Comparison of ENCODE assay signal across 26 cellular contexts in genomic region chr7:101205901-101206664, GRCh38. TPM values are rescaled to one million over a fixed set of nuclear protein-coding genes. Genes with fewer than 3 reads are reported as not detected.
"Had no signal": no experiment of that assay in that cellular context is flagged by ENCODE, and none has a peak within 500 bp of the region (broad histone marks: within the 10 kb centered on the region; RNA-seq: fewer than 3 reads in every experiment).

No MANE protein-coding gene starts in this region.

- H3K9me3 ChIP-seq: right atrium auricular region, tibial nerve, uterus had no signal

- H3K9me3 Mint-ChIP-seq: activated CD4-positive, alpha-beta T cell treated with anti-CD3 and anti-CD28 coated beads, Interleukin-2, amount 10 ng/mL, durations not matched to agents 24 days and 14 days; activated naive CD8-positive, alpha-beta T cell treated with anti-CD3 and anti-CD28 coated beads, Interleukin-2, amount 10 ng/mL, durations not matched to agents 7 days and 5 days; activated T-cell treated with anti-CD3 and anti-CD28 coated beads, Interleukin-2, amount 50 U/mL, for 4 hours; effector memory CD8-positive, alpha-beta T cell; nephron; stimulated activated naive CD8-positive, alpha-beta T cell treated with anti-CD3 and anti-CD28 coated beads, Interleukin-15, Interleukin-2, amounts not matched to agents 100 ng/mL and 50 ng/mL, for 24 hours had no signal

- ATAC-seq: activated T-cell treated with anti-CD3 and anti-CD28 coated beads, Interleukin-2, amount 50 U/mL, for 4 hours; effector memory CD8-positive, alpha-beta T cell; left lobe of liver had no signal

- H3K4me3 ChIP-seq: lung, right atrium auricular region, tibial nerve, uterus had no signal

- H3K4me1 Mint-ChIP-seq: nephron had no signal

- H3K27ac Mint-ChIP-seq: activated naive CD8-positive, alpha-beta T cell treated with anti-CD3 and anti-CD28 coated beads, Interleukin-2, amount 10 ng/mL, durations not matched to agents 7 days and 5 days; effector memory CD8-positive, alpha-beta T cell; nephron; progenitor cell of endocrine pancreas; stimulated activated naive CD8-positive, alpha-beta T cell treated with anti-CD3 and anti-CD28 coated beads, Interleukin-15, Interleukin-2, amounts not matched to agents 100 ng/mL and 50 ng/mL, for 24 hours had no signal

- H3K36me3 ChIP-seq: uterus had no signal

- H3K4me3 Mint-ChIP-seq: activated CD4-positive, alpha-beta T cell treated with anti-CD3 and anti-CD28 coated beads, Interleukin-2, amount 10 ng/mL, durations not matched to agents 24 days and 14 days; activated naive CD8-positive, alpha-beta T cell treated with anti-CD3 and anti-CD28 coated beads, Interleukin-2, amount 10 ng/mL, durations not matched to agents 7 days and 5 days; activated T-cell treated with anti-CD3 and anti-CD28 coated beads, Interleukin-2, amount 50 U/mL, for 4 hours; effector memory CD8-positive, alpha-beta T cell; nephron; stimulated activated naive CD8-positive, alpha-beta T cell treated with anti-CD3 and anti-CD28 coated beads, Interleukin-15, Interleukin-2, amounts not matched to agents 100 ng/mL and 50 ng/mL, for 24 hours had no signal

- DNase-seq: activated CD4-positive, alpha-beta T cell treated with anti-CD3 and anti-CD28 coated beads, Interleukin-2, amount 10 ng/mL, durations not matched to agents 24 days and 14 days; activated CD4-positive, CD25-positive, alpha-beta regulatory T cell; activated CD8-positive, alpha-beta memory T cell treated with anti-CD3 and anti-CD28 coated beads, Interleukin-2, amount 50 U/mL, for 4 hours; activated effector memory CD4-positive, alpha-beta T cell treated with Interleukin-2 at 50 U/mL for 16 hours; activated naive CD8-positive, alpha-beta T cell treated with anti-CD3 and anti-CD28 coated beads, Interleukin-2, amount 10 ng/mL, durations not matched to agents 7 days and 5 days; activated T-cell treated with anti-CD3 and anti-CD28 coated beads, Interleukin-2, amount 50 U/mL, for 4 hours; amygdala; effector memory CD8-positive, alpha-beta T cell; foreskin fibroblast; glutamatergic neuron; hypothalamus; midbrain; stimulated activated CD4-positive, alpha-beta T cell treated with anti-CD3 and anti-CD28 coated beads, Interleukin-2, amount 100 ng/mL, for 24 hours; uterus had no signal

- H3K27ac ChIP-seq: right atrium auricular region, tibial nerve, uterus had no signal

- FAIRE-seq: keratinocyte had no signal

RNA-seq across cellular contexts. Expression of gene MOGAT3, which starts 5.2 kb away (rescaled TPM):
- total RNA-seq: activated CD4-positive, alpha-beta T cell treated with anti-CD3 and anti-CD28 coated beads, Interleukin-2, amount 10 ng/mL, durations not matched to agents 24 days and 14 days; activated naive CD8-positive, alpha-beta T cell treated with anti-CD3 and anti-CD28 coated beads, Interleukin-2, amount 10 ng/mL, durations not matched to agents 7 days and 5 days; activated T-cell treated with anti-CD3 and anti-CD28 coated beads, Interleukin-2, amount 50 U/mL, for 4 hours; cardiac septum; dermis microvascular lymphatic vessel endothelial cell; lung; omental fat pad; progenitor cell of endocrine pancreas; right atrium auricular region; skeletal muscle tissue; tibial nerve; uterus had no signal
- polyA plus RNA-seq: keratinocyte, lung had no signal

RNA-seq across cellular contexts. Expression of gene NAT16, which starts 26.0 kb away (rescaled TPM):
- total RNA-seq: activated CD4-positive, alpha-beta T cell treated with anti-CD3 and anti-CD28 coated beads, Interleukin-2, amount 10 ng/mL, durations not matched to agents 24 days and 14 days; activated naive CD8-positive, alpha-beta T cell treated with anti-CD3 and anti-CD28 coated beads, Interleukin-2, amount 10 ng/mL, durations not matched to agents 7 days and 5 days; activated T-cell treated with anti-CD3 and anti-CD28 coated beads, Interleukin-2, amount 50 U/mL, for 4 hours; cardiac septum; dermis microvascular lymphatic vessel endothelial cell; left lobe of liver; lung; progenitor cell of endocrine pancreas; right atrium auricular region; skeletal muscle tissue; tibial nerve; uterus had no signal
- polyA plus RNA-seq: keratinocyte had no signal
